In genomic region chr7:116708248-116708647, GRCh38 we compare ENCODE assay signal across 1 cellular context.
TF ChIP-seq lines count a peak whose summit lies in the region.

No MANE protein-coding gene starts in this region.

TF ChIP-seq in IMR-90, 13 proteins besides CTCF, POLR2A, EP300 and RAD21 (continued from another document):
- TF ChIP-seq MXI1 (IDR thresholded peaks at IDR 0.05; ENCODE audit: borderline replicate concordance, low read depth, low read length) (no peak), RCOR1 (IDR thresholded peaks at IDR 0.05; ENCODE audit: insufficient replicate concordance, low read length) (no peak), FOS (IDR thresholded peaks at IDR 0.05; ENCODE audit: low read depth, low read length) (no peak), MAZ (IDR thresholded peaks at IDR 0.05; ENCODE audit: borderline replicate concordance, low read depth, low read length) (no peak), CEBPB (IDR thresholded peaks at IDR 0.05; ENCODE audit: low read depth, low read length) (no peak), BHLHE40 (IDR thresholded peaks at IDR 0.05; ENCODE audit: low read depth, low read length) (no peak), MAFK (IDR thresholded peaks at IDR 0.05; ENCODE audit: low read depth, low read length) (no peak), SMC3 (IDR thresholded peaks at IDR 0.05; ENCODE audit: low read depth, low read length) (no peak), USF2 (IDR thresholded peaks at IDR 0.05; ENCODE audit: low read depth, low read length) (no peak)
